Comparison of ENCODE assay signal across 16 cellular contexts in the genomic region with DNA sequence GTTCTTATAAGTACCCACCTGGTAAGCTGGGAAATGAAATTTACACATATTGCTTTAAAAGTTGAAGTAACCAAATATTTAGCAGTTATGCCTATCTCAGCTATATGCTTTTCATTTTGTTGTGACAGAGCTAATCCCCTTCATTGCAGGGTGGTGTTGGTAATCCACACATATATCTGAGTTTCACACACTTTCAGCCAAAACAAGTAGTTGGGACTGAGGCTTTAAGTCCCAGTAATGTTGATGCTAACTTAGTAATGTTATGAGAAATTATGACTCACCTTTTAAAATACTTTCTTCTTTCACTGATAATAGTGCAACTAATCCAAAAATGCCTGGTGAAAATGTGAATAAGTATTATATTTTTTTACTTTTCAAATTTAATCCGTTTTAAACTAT. TPM values are rescaled to one million over a fixed set of nuclear protein-coding genes. Genes with fewer than 3 reads are reported as not detected.
DNase-seq lines count a peak whose midpoint lies in the region; FAIRE-seq and TF ChIP-seq lines count a peak whose summit lies in the region.
"Had no signal": no experiment of that assay in that cellular context is flagged by ENCODE, and none has a peak within 500 bp of the region (broad histone marks: within the 10 kb centered on the region; RNA-seq: fewer than 3 reads in every experiment).

No MANE protein-coding gene starts in this region.

- H3K36me3 ChIP-seq in bronchial epithelial cell (ENCODE audit: control insufficient read depth, insufficient read depth, low read length) (no peaks in the 10 kb centered on the region), osteoblast (ENCODE audit: insufficient read depth, low read length) (no peaks in the 10 kb centered on the region)
- H3K36me3 ChIP-seq: left ventricle myocardium inferior had no signal

- H3K9me3 ChIP-seq in osteoblast (ENCODE audit: low read depth, low read length), result no peaks in the 10 kb centered on the region

- DNase-seq in Daoy (ENCODE audit: low read depth) (peak; percentile 15), HTR-8/SVneo (ENCODE audit: insufficient read length, low spot score) (no peak), bronchial epithelial cell (ENCODE audit: low read depth) (peak; percentile 80), osteoblast (ENCODE audit: insufficient read length, low spot score, missing footprints) (peak; percentile 26), NCI-H82 treated with DMSO at 0.1 percent for 48 hours (lab: John Stamatoyannopoulos, UW; ENCODE audit: unreplicated experiment) (no peak), GM12892 (ENCODE audit: insufficient read length) (no peak), islet precursor cell (no peak)
- DNase-seq in activated CD4-positive, CD25-positive, alpha-beta regulatory T cell treated with anti-CD3 and anti-CD28 coated beads, Interleukin-2, amount 50 U/mL, for 72 hours, result no peak
- DNase-seq: activated naive CD4-positive, alpha-beta T cell treated with anti-CD3 and anti-CD28 coated beads, Interleukin-2, amount 50 U/mL, for 16 hours; activated T-cell treated with anti-CD3 and anti-CD28 coated beads for 4 hours; Caco-2; left ventricle myocardium inferior; NCI-H1694; NCI-H345; right cardiac atrium; T-cell had no signal

- H3K79me2 ChIP-seq in osteoblast (ENCODE audit: insufficient read depth, low read length), result no peaks in the 10 kb centered on the region

- no peak overlapping the region for H2AFZ ChIP-seq in osteoblast (ENCODE audit: low read length)

- FAIRE-seq in HTR-8/SVneo (lab: Jason Lieb, UNC) (peak; percentile 31), bronchial epithelial cell (lab: Jason Lieb, UNC) (no peak), GM12892 (lab: Jason Lieb, UNC) (no peak)

- no peak overlapping the region for H3K27ac ChIP-seq in osteoblast (ENCODE audit: low read depth, low read length)
- H3K27ac ChIP-seq: left ventricle myocardium inferior had no signal

- H3K27me3 ChIP-seq in bronchial epithelial cell (ENCODE audit: control insufficient read depth, insufficient read depth, low read length) (no peaks in the 10 kb centered on the region), osteoblast (ENCODE audit: insufficient read depth, low read length) (no peaks in the 10 kb centered on the region)

- TF ChIP-seq CTCF in bronchial epithelial cell (IDR thresholded peaks at IDR 0.05; ENCODE audit: insufficient read depth, low read length, severe bottlenecking) (no peak), osteoblast (IDR thresholded peaks at IDR 0.05; ENCODE audit: extremely low read depth, low read depth, low read length) (no peak)

- no peak overlapping the region for H3K4me2 ChIP-seq in osteoblast (ENCODE audit: insufficient read depth, low read length)

- H3K4me1 ChIP-seq in osteoblast (ENCODE audit: insufficient read depth, low read length), result peaks cover 13% of the 10 kb centered on the region
- H3K4me1 ChIP-seq: Caco-2, left ventricle myocardium inferior had no signal

- TF ChIP-seq POLR2A in GM12892 (IDR thresholded peaks at IDR 0.05; ENCODE audit: low read depth, low read length), result no peak

- no peaks in the 10 kb centered on the region for H4K20me1 ChIP-seq in osteoblast (ENCODE audit: insufficient read depth, low read length)

- H3K4me3 ChIP-seq in bronchial epithelial cell (ENCODE audit: low read depth, low read length) (no peak overlapping the region), osteoblast (ENCODE audit: insufficient read depth, low read length) (no peak overlapping the region)
- H3K4me3 ChIP-seq: left ventricle myocardium inferior had no signal

RNA-seq across cellular contexts. Expression of a gene that starts 19.2 kb away (rescaled TPM):
- total RNA-seq in Daoy (2014; rRNA removed; shearing (Covaris generic)), result 10.7 and 13.1 TPM in 2 replicates
- total RNA-seq in bronchial epithelial cell (23.7 and 35.0 TPM in 2 replicates), osteoblast (46.7 and 50.7 TPM in 2 replicates)
- 10.3 TPM for polyA plus RNA-seq in GM12892 (2012; ENCODE audit: missing spikeins)

Comparison
In these comparisons a context has a peak if more than half of its experiments do, and no peak if none do; other contexts are left out.
1. DNase-seq: peak in Daoy (single experiment), bronchial epithelial cell (single experiment) and osteoblast (single experiment); none in HTR-8/SVneo (single experiment), activated CD4-positive, CD25-positive, alpha-beta regulatory T cell treated with anti-CD3 and anti-CD28 coated beads, Interleukin-2, amount 50 U/mL, for 72 hours (single experiment), NCI-H82 treated with DMSO at 0.1 percent for 48 hours (single experiment), GM12892 (single experiment) and islet precursor cell (single experiment).